ENCODE assay signal across 26 cellular contexts in the genomic region with DNA sequence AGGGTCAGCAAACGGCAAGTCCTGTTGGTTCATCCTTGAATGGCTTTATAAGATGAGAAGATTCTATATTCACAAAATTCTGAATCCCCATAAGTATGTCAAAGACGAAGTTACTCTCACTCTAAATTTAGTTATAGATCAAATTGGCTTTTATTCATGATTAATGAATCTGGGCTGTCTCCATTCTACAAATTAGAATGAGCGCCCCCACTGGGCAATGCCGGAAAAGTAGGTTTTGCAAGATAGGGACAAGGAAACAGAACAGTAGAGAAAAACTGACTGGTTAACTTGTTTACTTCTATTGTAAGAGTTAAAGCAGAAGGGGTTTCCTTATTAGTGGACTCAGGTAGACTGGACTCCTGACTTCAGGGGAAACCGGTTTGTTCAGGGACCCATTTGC.
DNase-seq lines count a peak whose midpoint lies in the region; ATAC-seq and TF ChIP-seq lines count a peak whose summit lies in the region.
"Had no signal": no experiment of that assay in that cellular context is flagged by ENCODE, and none has a peak within 500 bp of the region (broad histone marks: within the 10 kb centered on the region; RNA-seq: fewer than 3 reads in every experiment).

No MANE protein-coding gene starts in this region.

- H3K27me3 ChIP-seq in KMS-11 (ENCODE audit: insufficient read depth, low read depth) (no peaks in the 10 kb centered on the region), lower lobe of right lung (ENCODE audit: low read depth) (no peaks in the 10 kb centered on the region)
- H3K27me3 ChIP-seq: MG63 had no signal

- no peak overlapping the region for H2AFZ ChIP-seq in KMS-11 (ENCODE audit: low read depth)
- H2AFZ ChIP-seq: GM23248 had no signal

- TF ChIP-seq CTCF in C4-2B (conservative IDR thresholded peaks at IDR 0.05) (peak; percentile 32), KMS-11 (conservative IDR thresholded peaks at IDR 0.05; ENCODE audit: low read depth, low read length) (0 out of 2 replicates have a peak, but pooled peaks have one; percentile 16), mesothelial cell of epicardium (IDR thresholded peaks at IDR 0.05; ENCODE audit: unreplicated experiment) (peak; percentile 16), lower lobe of right lung (IDR thresholded peaks at IDR 0.05) (no peak)

- H3K9ac ChIP-seq in KMS-11 = no peak overlapping the region
- H3K9ac ChIP-seq: GM23248 had no signal

- H3K27ac Mint-ChIP-seq in mesothelial cell of epicardium = no peak overlapping the region
- H3K27ac Mint-ChIP-seq: T-helper 17 cell had no signal

- H3K4me3 ChIP-seq in KMS-11 (IDR thresholded peaks at IDR 0.05; ENCODE audit: insufficient read depth, low read depth, low read length) (no peak overlapping the region), lower lobe of right lung (no peak overlapping the region)
- H3K4me3 ChIP-seq: GM12878, GM23248, MG63 had no signal

- no peak overlapping the region for H3K4me3 Mint-ChIP-seq in mesothelial cell of epicardium
- H3K4me3 Mint-ChIP-seq: T-helper 17 cell had no signal

- H3K79me2 ChIP-seq in KMS-11 (ENCODE audit: insufficient read depth, low read depth) = no peaks in the 10 kb centered on the region

- intact Hi-C loops in lower lobe of right lung (cut with DNase I) = no loop called here

- H3K9me3 Mint-ChIP-seq in mesothelial cell of epicardium = peaks cover 27% of the 10 kb centered on the region

- no peaks in the 10 kb centered on the region for H3K27me3 Mint-ChIP-seq in mesothelial cell of epicardium (ENCODE audit: low read depth)
- H3K27me3 Mint-ChIP-seq: T-helper 17 cell had no signal

- H4K20me1 ChIP-seq in KMS-11 (ENCODE audit: insufficient read depth) = no peaks in the 10 kb centered on the region

- H3K9me3 ChIP-seq in lower lobe of right lung = peaks cover 24% of the 10 kb centered on the region
- H3K9me3 ChIP-seq: MG63 had no signal

- no peaks in the 10 kb centered on the region for H3K4me1 Mint-ChIP-seq in mesothelial cell of epicardium
- H3K4me1 Mint-ChIP-seq: T-helper 17 cell had no signal

- H3K4me1 ChIP-seq in KMS-11 (ENCODE audit: low read depth, poor library complexity, severe bottlenecking) (no peaks in the 10 kb centered on the region), lower lobe of right lung (no peaks in the 10 kb centered on the region)

- H3K36me3 Mint-ChIP-seq in mesothelial cell of epicardium = peaks cover 17% of the 10 kb centered on the region

- H3K4me2 ChIP-seq in KMS-11 = no peak overlapping the region

- no peaks in the 10 kb centered on the region for H3K36me3 ChIP-seq in KMS-11 (ENCODE audit: insufficient read depth)
- H3K36me3 ChIP-seq in lower lobe of right lung = no peaks in the 10 kb centered on the region
- H3K36me3 ChIP-seq: MG63 had no signal

- ATAC-seq in lower lobe of right lung = no peak
- no peak for ATAC-seq in HG03457 (IDR thresholded peaks at IDR 0.05; ENCODE audit: unreplicated experiment)
- ATAC-seq in activated CD4-positive, CD25-positive, alpha-beta regulatory T cell treated with anti-CD3 and anti-CD28 coated beads, Interleukin-2, amount 50 U/mL, for 24 hours = no peak
- ATAC-seq: GM12878, T-helper 17 cell had no signal

- H3K27ac ChIP-seq in C4-2B = no peak overlapping the region
- no peak overlapping the region for H3K27ac ChIP-seq in KMS-11
- no peak overlapping the region for H3K27ac ChIP-seq in lower lobe of right lung
- H3K27ac ChIP-seq: GM23248, HL-60 had no signal

- DNase-seq in SHP77 treated with DMSO at 0.1 percent for 48 hours (lab: John Stamatoyannopoulos, UW) (peak; percentile 34), mesothelial cell of epicardium (ENCODE audit: low spot score in 2 of 2, unreplicated experiment in 2 of 2) (no peak), lower lobe of right lung (no peak)
- DNase-seq: AML-193; COR-L47; DMS 273 treated with DMSO at 0.1 percent for 48 hours; GF-D8; GM23248; Karpas-422; MG63; NCI-H1092; NCI-H146; NCI-H2081 treated with DMSO at 0.1 percent for 48 hours; NCI-H446 treated with DMSO at 0.1 percent for 48 hours; NCI-H69; NK-92 treated with Interleukin-12 subunit alpha and Interleukin-12 subunit beta, amount 100 ng/mL, for 24 hours; OCI-M1; RPMI8226; SIG-M5; T-helper 17 cell had no signal
